In the genomic region with DNA sequence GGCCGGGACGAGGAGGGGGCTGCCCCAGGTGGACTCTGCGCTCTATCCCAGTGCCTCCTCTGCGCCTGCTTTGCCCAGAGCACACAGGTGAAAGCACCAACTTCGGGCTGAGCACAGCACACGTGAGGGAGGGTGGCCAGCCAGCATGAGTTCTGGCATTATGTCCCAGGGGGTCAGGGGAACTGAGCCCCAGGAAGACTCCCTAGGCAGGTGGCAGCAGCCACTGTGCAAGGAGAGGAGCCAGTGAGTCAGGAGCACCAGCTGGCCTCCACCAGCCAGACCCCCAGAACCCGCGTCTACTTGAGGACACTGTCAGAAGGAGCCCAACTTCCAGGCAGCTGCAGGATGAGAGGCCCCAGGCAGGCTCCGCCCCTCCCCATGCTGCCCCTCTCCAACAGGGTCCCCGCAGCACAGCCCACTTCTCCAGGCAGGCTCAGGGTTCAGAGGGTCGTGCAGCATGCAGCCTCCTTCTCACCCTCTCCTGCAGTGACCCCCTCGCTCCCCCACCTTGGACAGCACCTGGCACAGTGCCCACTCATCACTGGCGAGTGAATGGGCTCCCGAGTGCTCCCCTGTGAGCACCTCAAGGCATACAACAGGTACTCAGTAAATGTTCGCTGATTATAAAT, we compare ENCODE assay signal across 2 cellular contexts.
A peak's percentile ranks its signal among the peaks of the same experiment; 100 is the strongest.
TF ChIP-seq lines count a peak whose summit lies in the region.

No MANE protein-coding gene starts in this region.

TF ChIP-seq in SK-N-SH, 30 proteins besides CTCF, POLR2A, EP300 and RAD21 (continued from another document):
- peak; percentile 80 for TF ChIP-seq REST (IDR thresholded peaks at IDR 0.05; ENCODE audit: low read depth, low read length)

TF ChIP-seq in SK-N-SH treated with all-trans-retinoic acid at 6 μM for 48 hours, 23 proteins besides CTCF, POLR2A, EP300 and RAD21 (continued from another document):
- TF ChIP-seq, protein P1, sequence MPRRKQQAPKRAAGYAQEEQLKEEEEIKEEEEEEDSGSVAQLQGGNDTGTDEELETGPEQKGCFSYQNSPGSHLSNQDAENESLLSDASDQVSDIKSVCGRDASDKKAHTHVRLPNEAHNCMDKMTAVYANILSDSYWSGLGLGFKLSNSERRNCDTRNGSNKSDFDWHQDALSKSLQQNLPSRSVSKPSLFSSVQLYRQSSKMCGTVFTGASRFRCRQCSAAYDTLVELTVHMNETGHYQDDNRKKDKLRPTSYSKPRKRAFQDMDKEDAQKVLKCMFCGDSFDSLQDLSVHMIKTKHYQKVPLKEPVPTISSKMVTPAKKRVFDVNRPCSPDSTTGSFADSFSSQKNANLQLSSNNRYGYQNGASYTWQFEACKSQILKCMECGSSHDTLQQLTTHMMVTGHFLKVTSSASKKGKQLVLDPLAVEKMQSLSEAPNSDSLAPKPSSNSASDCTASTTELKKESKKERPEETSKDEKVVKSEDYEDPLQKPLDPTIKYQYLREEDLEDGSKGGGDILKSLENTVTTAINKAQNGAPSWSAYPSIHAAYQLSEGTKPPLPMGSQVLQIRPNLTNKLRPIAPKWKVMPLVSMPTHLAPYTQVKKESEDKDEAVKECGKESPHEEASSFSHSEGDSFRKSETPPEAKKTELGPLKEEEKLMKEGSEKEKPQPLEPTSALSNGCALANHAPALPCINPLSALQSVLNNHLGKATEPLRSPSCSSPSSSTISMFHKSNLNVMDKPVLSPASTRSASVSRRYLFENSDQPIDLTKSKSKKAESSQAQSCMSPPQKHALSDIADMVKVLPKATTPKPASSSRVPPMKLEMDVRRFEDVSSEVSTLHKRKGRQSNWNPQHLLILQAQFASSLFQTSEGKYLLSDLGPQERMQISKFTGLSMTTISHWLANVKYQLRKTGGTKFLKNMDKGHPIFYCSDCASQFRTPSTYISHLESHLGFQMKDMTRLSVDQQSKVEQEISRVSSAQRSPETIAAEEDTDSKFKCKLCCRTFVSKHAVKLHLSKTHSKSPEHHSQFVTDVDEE (CRISPR knock-in tag; IDR thresholded peaks at IDR 0.05) = no peak
- TF ChIP-seq, protein P2, sequence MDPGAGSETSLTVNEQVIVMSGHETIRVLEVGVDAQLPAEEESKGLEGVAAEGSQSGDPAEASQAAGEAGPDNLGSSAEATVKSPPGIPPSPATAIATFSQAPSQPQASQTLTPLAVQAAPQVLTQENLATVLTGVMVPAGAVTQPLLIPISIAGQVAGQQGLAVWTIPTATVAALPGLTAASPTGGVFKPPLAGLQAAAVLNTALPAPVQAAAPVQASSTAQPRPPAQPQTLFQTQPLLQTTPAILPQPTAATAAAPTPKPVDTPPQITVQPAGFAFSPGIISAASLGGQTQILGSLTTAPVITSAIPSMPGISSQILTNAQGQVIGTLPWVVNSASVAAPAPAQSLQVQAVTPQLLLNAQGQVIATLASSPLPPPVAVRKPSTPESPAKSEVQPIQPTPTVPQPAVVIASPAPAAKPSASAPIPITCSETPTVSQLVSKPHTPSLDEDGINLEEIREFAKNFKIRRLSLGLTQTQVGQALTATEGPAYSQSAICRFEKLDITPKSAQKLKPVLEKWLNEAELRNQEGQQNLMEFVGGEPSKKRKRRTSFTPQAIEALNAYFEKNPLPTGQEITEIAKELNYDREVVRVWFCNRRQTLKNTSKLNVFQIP (CRISPR knock-in tag; IDR thresholded peaks at IDR 0.05; ENCODE audit: borderline replicate concordance, low read depth) = no peak
- TF ChIP-seq PATZ1 (CRISPR knock-in tag; IDR thresholded peaks at IDR 0.05; ENCODE audit: borderline replicate concordance) (no peak), ZNF565 (CRISPR knock-in tag; conservative IDR thresholded peaks at IDR 0.05; ENCODE audit: low read depth) (no peak), ESRRG (CRISPR knock-in tag; IDR thresholded peaks at IDR 0.05) (no peak)
- TF ChIP-seq, protein P3, sequence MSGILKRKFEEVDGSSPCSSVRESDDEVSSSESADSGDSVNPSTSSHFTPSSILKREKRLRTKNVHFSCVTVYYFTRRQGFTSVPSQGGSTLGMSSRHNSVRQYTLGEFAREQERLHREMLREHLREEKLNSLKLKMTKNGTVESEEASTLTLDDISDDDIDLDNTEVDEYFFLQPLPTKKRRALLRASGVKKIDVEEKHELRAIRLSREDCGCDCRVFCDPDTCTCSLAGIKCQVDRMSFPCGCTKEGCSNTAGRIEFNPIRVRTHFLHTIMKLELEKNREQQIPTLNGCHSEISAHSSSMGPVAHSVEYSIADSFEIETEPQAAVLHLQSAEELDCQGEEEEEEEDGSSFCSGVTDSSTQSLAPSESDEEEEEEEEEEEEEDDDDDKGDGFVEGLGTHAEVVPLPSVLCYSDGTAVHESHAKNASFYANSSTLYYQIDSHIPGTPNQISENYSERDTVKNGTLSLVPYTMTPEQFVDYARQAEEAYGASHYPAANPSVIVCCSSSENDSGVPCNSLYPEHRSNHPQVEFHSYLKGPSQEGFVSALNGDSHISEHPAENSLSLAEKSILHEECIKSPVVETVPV (CRISPR knock-in tag; IDR thresholded peaks at IDR 0.05) = no peak
